ENCODE assay signal across 2 cellular contexts in genomic region chr17:18971801-18972200, GRCh38.
A peak's percentile ranks its signal among the peaks of the same experiment; 100 is the strongest.
TF ChIP-seq lines count a peak whose summit lies in the region.

No MANE protein-coding gene starts in this region.

TF ChIP-seq in HEK293, 187 proteins besides CTCF, POLR2A, EP300 and RAD21:
- TF ChIP-seq ZNF600 (tag by site-specific recombination; IDR thresholded peaks at IDR 0.05) (peak; percentile 90), ZNF830 (tag by site-specific recombination; IDR thresholded peaks at IDR 0.05; ENCODE audit: low read depth) (no peak)

TF ChIP-seq in IMR-90, 13 proteins besides CTCF, POLR2A, EP300 and RAD21:
- TF ChIP-seq MAFK (IDR thresholded peaks at IDR 0.05; ENCODE audit: low read depth, low read length) (no peak), ELK1 (IDR thresholded peaks at IDR 0.05; ENCODE audit: borderline replicate concordance, low read depth, low read length) (no peak), MAZ (IDR thresholded peaks at IDR 0.05; ENCODE audit: borderline replicate concordance, low read depth, low read length) (no peak), SMC3 (IDR thresholded peaks at IDR 0.05; ENCODE audit: low read depth, low read length) (no peak), RCOR1 (IDR thresholded peaks at IDR 0.05; ENCODE audit: insufficient replicate concordance, low read length) (no peak), USF2 (IDR thresholded peaks at IDR 0.05; ENCODE audit: low read depth, low read length) (no peak), BHLHE40 (IDR thresholded peaks at IDR 0.05; ENCODE audit: low read depth, low read length) (no peak), NFE2L2 (IDR thresholded peaks at IDR 0.05; ENCODE audit: low read depth, low read length) (no peak), RFX5 (IDR thresholded peaks at IDR 0.05; ENCODE audit: low read depth, low read length) (no peak), CEBPB (IDR thresholded peaks at IDR 0.05; ENCODE audit: low read depth, low read length) (no peak), CHD1 (IDR thresholded peaks at IDR 0.05; ENCODE audit: low read depth, low read length) (no peak)
